1 cellular context compared by ENCODE assay signal in the genomic region with DNA sequence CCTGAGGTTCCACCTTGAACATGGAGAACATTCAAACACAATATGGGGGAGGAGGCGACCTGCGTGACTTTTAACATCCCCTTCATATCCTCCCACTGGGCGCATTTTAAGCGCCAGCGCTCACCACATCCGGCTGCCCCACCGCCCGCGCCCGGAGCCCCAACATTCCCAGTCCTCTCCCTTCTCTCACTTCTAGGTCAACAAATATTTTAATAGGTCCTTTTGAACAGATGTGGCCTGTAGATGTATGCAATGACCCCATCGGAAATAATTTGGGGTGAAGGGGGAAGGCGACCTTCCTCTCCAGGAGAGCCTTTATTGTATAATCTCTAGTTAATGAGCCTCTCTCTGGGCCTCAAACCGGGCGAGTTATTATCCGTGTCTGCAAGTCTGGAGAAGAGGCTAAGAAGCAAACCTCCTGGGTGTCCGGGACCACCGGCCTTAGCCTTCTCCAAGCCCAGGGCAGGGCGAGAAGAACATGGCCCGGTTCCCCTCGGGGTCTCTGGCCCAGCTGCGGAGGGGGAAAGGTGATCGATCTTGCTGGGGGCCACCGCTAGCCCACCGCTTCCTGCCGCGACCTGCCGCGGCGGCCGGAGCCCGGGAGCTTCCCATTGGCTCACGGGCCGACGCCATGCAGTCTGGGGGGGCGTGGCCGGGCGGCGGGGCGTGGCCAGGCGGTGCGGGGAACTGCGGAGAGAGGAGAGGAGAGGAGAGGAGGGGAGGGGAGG.
A peak's percentile ranks its signal among the peaks of the same experiment; 100 is the strongest.
TF ChIP-seq lines count a peak whose summit lies in the region.

No MANE protein-coding gene starts in this region.

TF ChIP-seq in HEK293, 187 proteins besides CTCF, POLR2A, EP300 and RAD21 (continued from another document and continues in another):
- TF ChIP-seq, protein P1, sequence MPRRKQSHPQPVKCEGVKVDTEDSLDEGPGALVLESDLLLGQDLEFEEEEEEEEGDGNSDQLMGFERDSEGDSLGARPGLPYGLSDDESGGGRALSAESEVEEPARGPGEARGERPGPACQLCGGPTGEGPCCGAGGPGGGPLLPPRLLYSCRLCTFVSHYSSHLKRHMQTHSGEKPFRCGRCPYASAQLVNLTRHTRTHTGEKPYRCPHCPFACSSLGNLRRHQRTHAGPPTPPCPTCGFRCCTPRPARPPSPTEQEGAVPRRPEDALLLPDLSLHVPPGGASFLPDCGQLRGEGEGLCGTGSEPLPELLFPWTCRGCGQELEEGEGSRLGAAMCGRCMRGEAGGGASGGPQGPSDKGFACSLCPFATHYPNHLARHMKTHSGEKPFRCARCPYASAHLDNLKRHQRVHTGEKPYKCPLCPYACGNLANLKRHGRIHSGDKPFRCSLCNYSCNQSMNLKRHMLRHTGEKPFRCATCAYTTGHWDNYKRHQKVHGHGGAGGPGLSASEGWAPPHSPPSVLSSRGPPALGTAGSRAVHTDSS (tag by site-specific recombination; IDR thresholded peaks at IDR 0.05) = no peak
- TF ChIP-seq SP2 (tag by site-specific recombination; IDR thresholded peaks at IDR 0.05) (peak; percentile 26; the same call in 1 of the 2 replicates), HOXD13 (CRISPR knock-in tag; IDR thresholded peaks at IDR 0.05; ENCODE audit: borderline replicate concordance) (no peak), ZNF514 (tag by site-specific recombination; IDR thresholded peaks at IDR 0.05) (no peak), ZNF501 (tag by site-specific recombination; IDR thresholded peaks at IDR 0.05) (peak; percentile 67), ZNF302 (tag by site-specific recombination; IDR thresholded peaks at IDR 0.05; ENCODE audit: low read depth) (no peak), ZSCAN16 (tag by site-specific recombination; IDR thresholded peaks at IDR 0.05) (no peak), PRDM1 (tag by site-specific recombination; IDR thresholded peaks at IDR 0.05) (no peak), ZNF677 (tag by site-specific recombination; IDR thresholded peaks at IDR 0.05) (no peak), ZNF335 (tag by site-specific recombination; conservative IDR thresholded peaks at IDR 0.05) (peak; percentile 54), ZNF2 (tag by site-specific recombination; IDR thresholded peaks at IDR 0.05) (peak; percentile 48; the same call in 1 of the 2 replicates), ZNF37A (tag by site-specific recombination; IDR thresholded peaks at IDR 0.05) (no peak), ZNF202 (tag by site-specific recombination; IDR thresholded peaks at IDR 0.05; ENCODE audit: borderline replicate concordance) (peak; percentile 25; the same call in 1 of the 2 replicates), KLF8 (tag by site-specific recombination; IDR thresholded peaks at IDR 0.05) (0 out of 2 replicates have a peak, but pooled peaks have one; percentile 41), ZNF768 (tag by site-specific recombination; IDR thresholded peaks at IDR 0.05) (no peak), ZNF394 (tag by site-specific recombination; IDR thresholded peaks at IDR 0.05; ENCODE audit: borderline replicate concordance) (peak; percentile 12; the same call in 1 of the 2 replicates), ZIC2 (tag by site-specific recombination; IDR thresholded peaks at IDR 0.05) (peak; percentile 80), ZFHX2 (tag by site-specific recombination; conservative IDR thresholded peaks at IDR 0.05) (peak; percentile 64; the same call in 1 of the 2 replicates), ZNF596 (tag by site-specific recombination; IDR thresholded peaks at IDR 0.05) (0 out of 2 replicates have a peak, but pooled peaks have one; percentile 32), EGR2 (tag by site-specific recombination; IDR thresholded peaks at IDR 0.05; ENCODE audit: low read depth) (0 out of 2 replicates have a peak, but pooled peaks have one; percentile 48), SP3 (tag by site-specific recombination; IDR thresholded peaks at IDR 0.05) (peak; percentile 53), GLIS1 (tag by site-specific recombination; IDR thresholded peaks at IDR 0.05) (peak; percentile 48), ZNF701 (tag by site-specific recombination; IDR thresholded peaks at IDR 0.05) (no peak), OSR2 (tag by site-specific recombination; IDR thresholded peaks at IDR 0.05) (no peak), BCL11B (tag by site-specific recombination; IDR thresholded peaks at IDR 0.05; ENCODE audit: low read depth) (peak; percentile 59; the same call in 1 of the 2 replicates)
- TF ChIP-seq, protein P2, sequence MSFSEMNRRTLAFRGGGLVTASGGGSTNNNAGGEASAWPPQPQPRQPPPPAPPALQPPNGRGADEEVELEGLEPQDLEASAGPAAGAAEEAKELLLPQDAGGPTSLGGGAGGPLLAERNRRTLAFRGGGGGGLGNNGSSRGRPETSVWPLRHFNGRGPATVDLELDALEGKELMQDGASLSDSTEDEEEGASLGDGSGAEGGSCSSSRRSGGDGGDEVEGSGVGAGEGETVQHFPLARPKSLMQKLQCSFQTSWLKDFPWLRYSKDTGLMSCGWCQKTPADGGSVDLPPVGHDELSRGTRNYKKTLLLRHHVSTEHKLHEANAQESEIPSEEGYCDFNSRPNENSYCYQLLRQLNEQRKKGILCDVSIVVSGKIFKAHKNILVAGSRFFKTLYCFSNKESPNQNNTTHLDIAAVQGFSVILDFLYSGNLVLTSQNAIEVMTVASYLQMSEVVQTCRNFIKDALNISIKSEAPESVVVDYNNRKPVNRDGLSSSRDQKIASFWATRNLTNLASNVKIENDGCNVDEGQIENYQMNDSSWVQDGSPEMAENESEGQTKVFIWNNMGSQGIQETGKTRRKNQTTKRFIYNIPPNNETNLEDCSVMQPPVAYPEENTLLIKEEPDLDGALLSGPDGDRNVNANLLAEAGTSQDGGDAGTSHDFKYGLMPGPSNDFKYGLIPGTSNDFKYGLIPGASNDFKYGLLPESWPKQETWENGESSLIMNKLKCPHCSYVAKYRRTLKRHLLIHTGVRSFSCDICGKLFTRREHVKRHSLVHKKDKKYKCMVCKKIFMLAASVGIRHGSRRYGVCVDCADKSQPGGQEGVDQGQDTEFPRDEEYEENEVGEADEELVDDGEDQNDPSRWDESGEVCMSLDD (tag by site-specific recombination; IDR thresholded peaks at IDR 0.05) = 0 out of 2 replicates have a peak, but pooled peaks have one; percentile 24
- TF ChIP-seq, protein P3, sequence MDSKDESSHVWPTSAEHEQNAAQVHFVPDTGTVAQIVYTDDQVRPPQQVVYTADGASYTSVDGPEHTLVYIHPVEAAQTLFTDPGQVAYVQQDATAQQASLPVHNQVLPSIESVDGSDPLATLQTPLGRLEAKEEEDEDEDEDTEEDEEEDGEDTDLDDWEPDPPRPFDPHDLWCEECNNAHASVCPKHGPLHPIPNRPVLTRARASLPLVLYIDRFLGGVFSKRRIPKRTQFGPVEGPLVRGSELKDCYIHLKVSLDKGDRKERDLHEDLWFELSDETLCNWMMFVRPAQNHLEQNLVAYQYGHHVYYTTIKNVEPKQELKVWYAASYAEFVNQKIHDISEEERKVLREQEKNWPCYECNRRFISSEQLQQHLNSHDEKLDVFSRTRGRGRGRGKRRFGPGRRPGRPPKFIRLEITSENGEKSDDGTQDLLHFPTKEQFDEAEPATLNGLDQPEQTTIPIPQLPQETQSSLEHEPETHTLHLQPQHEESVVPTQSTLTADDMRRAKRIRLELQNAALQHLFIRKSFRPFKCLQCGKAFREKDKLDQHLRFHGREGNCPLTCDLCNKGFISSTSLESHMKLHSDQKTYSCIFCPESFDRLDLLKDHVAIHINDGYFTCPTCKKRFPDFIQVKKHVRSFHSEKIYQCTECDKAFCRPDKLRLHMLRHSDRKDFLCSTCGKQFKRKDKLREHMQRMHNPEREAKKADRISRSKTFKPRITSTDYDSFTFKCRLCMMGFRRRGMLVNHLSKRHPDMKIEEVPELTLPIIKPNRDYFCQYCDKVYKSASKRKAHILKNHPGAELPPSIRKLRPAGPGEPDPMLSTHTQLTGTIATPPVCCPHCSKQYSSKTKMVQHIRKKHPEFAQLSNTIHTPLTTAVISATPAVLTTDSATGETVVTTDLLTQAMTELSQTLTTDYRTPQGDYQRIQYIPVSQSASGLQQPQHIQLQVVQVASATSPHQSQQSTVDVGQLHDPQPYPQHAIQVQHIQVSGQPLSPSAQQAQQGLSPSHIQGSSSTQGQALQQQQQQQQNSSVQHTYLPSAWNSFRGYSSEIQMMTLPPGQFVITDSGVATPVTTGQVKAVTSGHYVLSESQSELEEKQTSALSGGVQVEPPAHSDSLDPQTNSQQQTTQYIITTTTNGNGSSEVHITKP (tag by site-specific recombination; IDR thresholded peaks at IDR 0.05) = peak; percentile 9; the same call in 1 of the 2 replicates
- TF ChIP-seq, protein P4, sequence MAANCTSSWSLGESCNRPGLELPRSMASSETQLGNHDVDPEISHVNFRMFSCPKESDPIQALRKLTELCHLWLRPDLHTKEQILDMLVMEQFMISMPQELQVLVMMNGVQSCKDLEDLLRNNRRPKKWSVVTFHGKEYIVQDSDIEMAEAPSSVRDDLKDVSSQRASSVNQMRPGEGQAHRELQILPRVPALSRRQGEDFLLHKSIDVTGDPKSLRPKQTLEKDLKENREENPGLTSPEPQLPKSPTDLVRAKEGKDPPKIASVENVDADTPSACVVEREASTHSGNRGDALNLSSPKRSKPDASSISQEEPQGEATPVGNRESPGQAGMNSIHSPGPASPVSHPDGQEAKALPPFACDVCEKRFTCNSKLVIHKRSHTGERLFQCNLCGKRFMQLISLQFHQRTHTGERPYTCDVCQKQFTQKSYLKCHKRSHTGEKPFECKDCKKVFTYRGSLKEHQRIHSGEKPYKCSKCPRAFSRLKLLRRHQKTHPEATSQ (tag by site-specific recombination; IDR thresholded peaks at IDR 0.05) = no peak
- TF ChIP-seq, protein P5, sequence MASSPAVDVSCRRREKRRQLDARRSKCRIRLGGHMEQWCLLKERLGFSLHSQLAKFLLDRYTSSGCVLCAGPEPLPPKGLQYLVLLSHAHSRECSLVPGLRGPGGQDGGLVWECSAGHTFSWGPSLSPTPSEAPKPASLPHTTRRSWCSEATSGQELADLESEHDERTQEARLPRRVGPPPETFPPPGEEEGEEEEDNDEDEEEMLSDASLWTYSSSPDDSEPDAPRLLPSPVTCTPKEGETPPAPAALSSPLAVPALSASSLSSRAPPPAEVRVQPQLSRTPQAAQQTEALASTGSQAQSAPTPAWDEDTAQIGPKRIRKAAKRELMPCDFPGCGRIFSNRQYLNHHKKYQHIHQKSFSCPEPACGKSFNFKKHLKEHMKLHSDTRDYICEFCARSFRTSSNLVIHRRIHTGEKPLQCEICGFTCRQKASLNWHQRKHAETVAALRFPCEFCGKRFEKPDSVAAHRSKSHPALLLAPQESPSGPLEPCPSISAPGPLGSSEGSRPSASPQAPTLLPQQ (tag by site-specific recombination; IDR thresholded peaks at IDR 0.05) = peak; percentile 51
- TF ChIP-seq, protein P6, sequence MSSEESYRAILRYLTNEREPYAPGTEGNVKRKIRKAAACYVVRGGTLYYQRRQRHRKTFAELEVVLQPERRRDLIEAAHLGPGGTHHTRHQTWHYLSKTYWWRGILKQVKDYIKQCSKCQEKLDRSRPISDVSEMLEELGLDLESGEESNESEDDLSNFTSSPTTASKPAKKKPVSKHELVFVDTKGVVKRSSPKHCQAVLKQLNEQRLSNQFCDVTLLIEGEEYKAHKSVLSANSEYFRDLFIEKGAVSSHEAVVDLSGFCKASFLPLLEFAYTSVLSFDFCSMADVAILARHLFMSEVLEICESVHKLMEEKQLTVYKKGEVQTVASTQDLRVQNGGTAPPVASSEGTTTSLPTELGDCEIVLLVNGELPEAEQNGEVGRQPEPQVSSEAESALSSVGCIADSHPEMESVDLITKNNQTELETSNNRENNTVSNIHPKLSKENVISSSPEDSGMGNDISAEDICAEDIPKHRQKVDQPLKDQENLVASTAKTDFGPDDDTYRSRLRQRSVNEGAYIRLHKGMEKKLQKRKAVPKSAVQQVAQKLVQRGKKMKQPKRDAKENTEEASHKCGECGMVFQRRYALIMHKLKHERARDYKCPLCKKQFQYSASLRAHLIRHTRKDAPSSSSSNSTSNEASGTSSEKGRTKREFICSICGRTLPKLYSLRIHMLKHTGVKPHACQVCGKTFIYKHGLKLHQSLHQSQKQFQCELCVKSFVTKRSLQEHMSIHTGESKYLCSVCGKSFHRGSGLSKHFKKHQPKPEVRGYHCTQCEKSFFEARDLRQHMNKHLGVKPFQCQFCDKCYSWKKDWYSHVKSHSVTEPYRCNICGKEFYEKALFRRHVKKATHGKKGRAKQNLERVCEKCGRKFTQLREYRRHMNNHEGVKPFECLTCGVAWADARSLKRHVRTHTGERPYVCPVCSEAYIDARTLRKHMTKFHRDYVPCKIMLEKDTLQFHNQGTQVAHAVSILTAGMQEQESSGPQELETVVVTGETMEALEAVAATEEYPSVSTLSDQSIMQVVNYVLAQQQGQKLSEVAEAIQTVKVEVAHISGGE (tag by site-specific recombination; conservative IDR thresholded peaks at IDR 0.05; ENCODE audit: low read depth) = peak; percentile 40; the same call in 1 of the 2 replicates
- TF ChIP-seq, protein P7, sequence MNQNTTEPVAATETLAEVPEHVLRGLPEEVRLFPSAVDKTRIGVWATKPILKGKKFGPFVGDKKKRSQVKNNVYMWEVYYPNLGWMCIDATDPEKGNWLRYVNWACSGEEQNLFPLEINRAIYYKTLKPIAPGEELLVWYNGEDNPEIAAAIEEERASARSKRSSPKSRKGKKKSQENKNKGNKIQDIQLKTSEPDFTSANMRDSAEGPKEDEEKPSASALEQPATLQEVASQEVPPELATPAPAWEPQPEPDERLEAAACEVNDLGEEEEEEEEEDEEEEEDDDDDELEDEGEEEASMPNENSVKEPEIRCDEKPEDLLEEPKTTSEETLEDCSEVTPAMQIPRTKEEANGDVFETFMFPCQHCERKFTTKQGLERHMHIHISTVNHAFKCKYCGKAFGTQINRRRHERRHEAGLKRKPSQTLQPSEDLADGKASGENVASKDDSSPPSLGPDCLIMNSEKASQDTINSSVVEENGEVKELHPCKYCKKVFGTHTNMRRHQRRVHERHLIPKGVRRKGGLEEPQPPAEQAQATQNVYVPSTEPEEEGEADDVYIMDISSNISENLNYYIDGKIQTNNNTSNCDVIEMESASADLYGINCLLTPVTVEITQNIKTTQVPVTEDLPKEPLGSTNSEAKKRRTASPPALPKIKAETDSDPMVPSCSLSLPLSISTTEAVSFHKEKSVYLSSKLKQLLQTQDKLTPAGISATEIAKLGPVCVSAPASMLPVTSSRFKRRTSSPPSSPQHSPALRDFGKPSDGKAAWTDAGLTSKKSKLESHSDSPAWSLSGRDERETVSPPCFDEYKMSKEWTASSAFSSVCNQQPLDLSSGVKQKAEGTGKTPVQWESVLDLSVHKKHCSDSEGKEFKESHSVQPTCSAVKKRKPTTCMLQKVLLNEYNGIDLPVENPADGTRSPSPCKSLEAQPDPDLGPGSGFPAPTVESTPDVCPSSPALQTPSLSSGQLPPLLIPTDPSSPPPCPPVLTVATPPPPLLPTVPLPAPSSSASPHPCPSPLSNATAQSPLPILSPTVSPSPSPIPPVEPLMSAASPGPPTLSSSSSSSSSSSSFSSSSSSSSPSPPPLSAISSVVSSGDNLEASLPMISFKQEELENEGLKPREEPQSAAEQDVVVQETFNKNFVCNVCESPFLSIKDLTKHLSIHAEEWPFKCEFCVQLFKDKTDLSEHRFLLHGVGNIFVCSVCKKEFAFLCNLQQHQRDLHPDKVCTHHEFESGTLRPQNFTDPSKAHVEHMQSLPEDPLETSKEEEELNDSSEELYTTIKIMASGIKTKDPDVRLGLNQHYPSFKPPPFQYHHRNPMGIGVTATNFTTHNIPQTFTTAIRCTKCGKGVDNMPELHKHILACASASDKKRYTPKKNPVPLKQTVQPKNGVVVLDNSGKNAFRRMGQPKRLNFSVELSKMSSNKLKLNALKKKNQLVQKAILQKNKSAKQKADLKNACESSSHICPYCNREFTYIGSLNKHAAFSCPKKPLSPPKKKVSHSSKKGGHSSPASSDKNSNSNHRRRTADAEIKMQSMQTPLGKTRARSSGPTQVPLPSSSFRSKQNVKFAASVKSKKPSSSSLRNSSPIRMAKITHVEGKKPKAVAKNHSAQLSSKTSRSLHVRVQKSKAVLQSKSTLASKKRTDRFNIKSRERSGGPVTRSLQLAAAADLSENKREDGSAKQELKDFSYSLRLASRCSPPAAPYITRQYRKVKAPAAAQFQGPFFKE (tag by site-specific recombination; IDR thresholded peaks at IDR 0.05; ENCODE audit: borderline replicate concordance) = no peak
